ENCODE assay signal across 26 cellular contexts in genomic region chr6:32742374-32742773, GRCh38. TPM values are rescaled to one million over a fixed set of nuclear protein-coding genes. Genes with fewer than 3 reads are reported as not detected.
"Had no signal": no experiment of that assay in that cellular context is flagged by ENCODE, and none has a peak within 500 bp of the region (broad histone marks: within the 10 kb centered on the region; RNA-seq: fewer than 3 reads in every experiment).

No MANE protein-coding gene starts in this region.

- H3K9me2 ChIP-seq: SK-N-SH had no signal

- H3K9ac ChIP-seq: SK-N-SH had no signal

- H3K9me3 Mint-ChIP-seq: activated T-cell treated with anti-CD3 and anti-CD28 coated beads, Interleukin-2, amount 50 U/mL, for 24 hours; activated T-helper 1 cell treated with anti-CD3 and anti-CD28 coated beads, Interleukin-12 subunit alpha, Interleukin-12 subunit beta, Interleukin-2, Interleukin-4 antibody, amounts not matched to agents 30 ng/mL and 10 ng/mL and 1 ng/mL, durations not matched to agents 14 hours and 24 hours and 36 hours; T-helper 1 cell treated with Interleukin-12 subunit alpha and Interleukin-12 subunit beta and Interleukin-4 antibody, amounts not matched to agents 30 μg/mL and 1 μg/mL, for 36 hours had no signal

- ATAC-seq: activated CD8-positive, alpha-beta T cell treated with anti-CD3 and anti-CD28 coated beads, Interleukin-2, amount 10 ng/mL, durations not matched to agents 7 days and 5 days; Right ventricle myocardium inferior had no signal

- H3K36me3 ChIP-seq: SJCRH30 had no signal

- H3K4me1 ChIP-seq: SJCRH30 had no signal

- H3K27ac Mint-ChIP-seq: activated CD8-positive, alpha-beta T cell treated with anti-CD3 and anti-CD28 coated beads, Interleukin-2, amount 10 ng/mL, durations not matched to agents 7 days and 5 days; activated naive CD8-positive, alpha-beta T cell; activated T-cell treated with anti-CD3 and anti-CD28 coated beads, Interleukin-2, amount 50 U/mL, for 24 hours; activated T-helper 1 cell treated with anti-CD3 and anti-CD28 coated beads, Interleukin-12 subunit alpha, Interleukin-12 subunit beta, Interleukin-2, Interleukin-4 antibody, amounts not matched to agents 30 ng/mL and 10 ng/mL and 1 ng/mL, durations not matched to agents 14 hours and 24 hours and 36 hours; T-helper 1 cell treated with Interleukin-12 subunit alpha and Interleukin-12 subunit beta and Interleukin-4 antibody, amounts not matched to agents 30 μg/mL and 1 μg/mL, for 36 hours had no signal

- H3K27me3 ChIP-seq: SJCRH30 had no signal

- H3K4me3 Mint-ChIP-seq: activated CD8-positive, alpha-beta T cell treated with anti-CD3 and anti-CD28 coated beads, Interleukin-2, amount 10 ng/mL, durations not matched to agents 7 days and 5 days; activated naive CD8-positive, alpha-beta T cell; activated T-cell treated with anti-CD3 and anti-CD28 coated beads, Interleukin-2, amount 50 U/mL, for 24 hours; activated T-helper 1 cell treated with anti-CD3 and anti-CD28 coated beads, Interleukin-12 subunit alpha, Interleukin-12 subunit beta, Interleukin-2, Interleukin-4 antibody, amounts not matched to agents 30 ng/mL and 10 ng/mL and 1 ng/mL, durations not matched to agents 14 hours and 24 hours and 36 hours; T-helper 1 cell treated with Interleukin-12 subunit alpha and Interleukin-12 subunit beta and Interleukin-4 antibody, amounts not matched to agents 30 μg/mL and 1 μg/mL, for 36 hours had no signal

- H3K36me3 Mint-ChIP-seq: activated naive CD8-positive, alpha-beta T cell had no signal

- DNase-seq: activated CD4-positive, alpha-beta T cell treated with anti-CD3 and anti-CD28 coated beads for 48 hours; activated CD4-positive, alpha-beta T cell treated with anti-CD3 and anti-CD28 coated beads, Interleukin-2, amount 50 U/mL, for 4 hours; activated CD4-positive, CD25-positive, alpha-beta regulatory T cell treated with anti-CD3 and anti-CD28 coated beads, Interleukin-2, amount 50 U/mL, for 72 hours; activated CD8-positive, alpha-beta T cell treated with anti-CD3 and anti-CD28 coated beads, Interleukin-2, amount 10 ng/mL, durations not matched to agents 7 days and 5 days; activated effector memory CD4-positive, alpha-beta T cell treated with Interleukin-2 at 50 U/mL for 16 hours; activated naive CD4-positive, alpha-beta T cell; activated T-cell treated with anti-CD3 and anti-CD28 coated beads, Interleukin-2, amount 50 U/mL, for 24 hours; amygdala; cerebellar nuclear complex; KG1; NCI-H1105 treated with DMSO at 0.1 percent for 48 hours; NCI-H1436 treated with DMSO at 0.1 percent for 48 hours; NCI-H187 treated with DMSO at 0.1 percent for 48 hours; NCI-H2081 treated with DMSO at 0.1 percent for 48 hours; NCI-H446; NCI-H524; RPMI8226; SJCRH30; SK-N-SH; SW 1271 had no signal

- H3K9me3 ChIP-seq: SJCRH30, SK-N-SH had no signal

- H3K4me2 ChIP-seq: SK-N-SH had no signal

- FAIRE-seq: colon had no signal

- H3K4me3 ChIP-seq: SJCRH30 had no signal

- H3K27ac ChIP-seq: SJCRH30 had no signal

RNA-seq across cellular contexts. Expression of gene HLA-DQA2, which starts 1.2 kb away (rescaled TPM):
- total RNA-seq: activated CD8-positive, alpha-beta T cell treated with anti-CD3 and anti-CD28 coated beads, Interleukin-2, amount 10 ng/mL, durations not matched to agents 7 days and 5 days; MCF 10A; SJCRH30 had no signal
- polyA plus RNA-seq: SK-N-SH had no signal

RNA-seq across cellular contexts. Expression of gene HLA-DQB2, which starts 21.0 kb away (rescaled TPM):
- total RNA-seq: MCF 10A, SJCRH30 had no signal
- polyA plus RNA-seq: SK-N-SH had no signal
